Comparison of ENCODE assay signal across 8 cellular contexts in genomic region chr6:39865011-39865888, GRCh38.
A peak's percentile ranks its signal among the peaks of the same experiment; 100 is the strongest.
DNase-seq lines count a peak whose midpoint lies in the region; ATAC-seq and TF ChIP-seq lines count a peak whose summit lies in the region.

No MANE protein-coding gene starts in this region.

- no peaks in the 10 kb centered on the region for H3K4me1 ChIP-seq in GM23248 (ENCODE audit: insufficient read depth)
- no peaks in the 10 kb centered on the region for H3K4me1 ChIP-seq in PC-9 (replicated peaks; ENCODE audit: insufficient read depth)

- H3K9me2 ChIP-seq in GM23248 (ENCODE audit: insufficient read depth) (no peaks in the 10 kb centered on the region), PC-9 (ENCODE audit: insufficient read depth) (peaks cover 4% of the 10 kb centered on the region; the same call in 1 of the 2 replicates)

- H3K27ac ChIP-seq in GM23248 (no peak overlapping the region), PC-9 (no peak overlapping the region)

- intact Hi-C loops in PC-9 (cut with micrococcal nuclease; ENCODE audit: unreplicated experiment) (no loop called here), cardiac septum (cut with DNase I) (loop anchor here (2.0 kb wide), 1 partner anchor 28 kb away; no protein-coding TSS in a partner anchor)

- H3K36me3 ChIP-seq in GM23248 (ENCODE audit: low read depth) (no peaks in the 10 kb centered on the region), PC-9 (ENCODE audit: low read depth) (no peaks in the 10 kb centered on the region)

- H3F3A ChIP-seq in GM23248 (ENCODE audit: insufficient read depth), result no peaks in the 10 kb centered on the region
- H3F3A ChIP-seq in PC-9 (ENCODE audit: insufficient read depth, low read depth), result no peaks in the 10 kb centered on the region

- H4K20me1 ChIP-seq in GM23248 (ENCODE audit: insufficient read depth) (no peaks in the 10 kb centered on the region), PC-9 (ENCODE audit: insufficient read depth) (no peaks in the 10 kb centered on the region)

- BruUV-seq in PC-9 (replicated peaks; lab: Mats Ljungman, UMichigan), result no TSS peak

- in situ Hi-C loops in GM23248 (cut with MboI), result no loop called here

- H3K9me3 ChIP-seq in GM23248 (ENCODE audit: low read depth), result no peaks in the 10 kb centered on the region
- no peaks in the 10 kb centered on the region; the same call in 1 of the 2 replicates for H3K9me3 ChIP-seq in PC-9 (ENCODE audit: insufficient read depth, low read depth)

- H3K4me2 ChIP-seq in GM23248 (ENCODE audit: unreplicated experiment) (no peak overlapping the region), PC-9 (no peak overlapping the region)

- TF ChIP-seq CTCF in AG10803 (conservative IDR thresholded peaks at IDR 0.05; ENCODE audit: low read length), result peak; percentile 80
- TF ChIP-seq CTCF in PC-9 (conservative IDR thresholded peaks at IDR 0.05), result peak; percentile 80

- H2AFZ ChIP-seq in GM23248, result no peak overlapping the region
- no peak overlapping the region for H2AFZ ChIP-seq in PC-9

- POLR2A ChIA-PET in PC-9 (lab: Charles Lee; ENCODE audit: unreplicated experiment), result no interaction called here

- H3K4me3 ChIP-seq in AG10803 (ENCODE audit: low read length) (no peak overlapping the region), GM23248 (no peak overlapping the region), PC-9 (no peak overlapping the region)

- WGBS in GM23248 (ENCODE audit: low coverage in 1 of 2, low lambda C conversion rate in 2 of 2, missing lambda C conversion rate in 2 of 2), 2 experiments, result 52 to 53% methylated on average over 15 of the region's 15 CpGs

- CTCF ChIA-PET in PC-9 (lab: Charles Lee), result no interaction called here

- ATAC-seq in GM18498 (IDR thresholded peaks at IDR 0.05; ENCODE audit: unreplicated experiment), result no peak
- no peak for ATAC-seq in HG02763 (IDR thresholded peaks at IDR 0.05; ENCODE audit: unreplicated experiment)

- H3K27me3 ChIP-seq in GM23248 (replicated peaks; ENCODE audit: insufficient read depth) (no peaks in the 10 kb centered on the region), PC-9 (ENCODE audit: insufficient read depth, low read depth) (peaks cover 15% of the 10 kb centered on the region; the same call in 1 of the 2 replicates)

- H3K79me2 ChIP-seq in GM23248 (ENCODE audit: insufficient read depth) (no peaks in the 10 kb centered on the region), PC-9 (ENCODE audit: low read depth) (no peaks in the 10 kb centered on the region)

- H3K9ac ChIP-seq in GM23248, result no peak overlapping the region

- peak; percentile 48 for DNase-seq in AG10803 (ENCODE audit: low read depth)
- DNase-seq in GM23248, result peak; percentile 68
- peak; percentile 9 to 11 for DNase-seq in PC-9
- peak; percentile 41 for DNase-seq in activated naive CD4-positive, alpha-beta T cell treated with Interleukin-2 at 50 U/mL for 16 hours
- peak; percentile 85 for DNase-seq in cardiac septum (ENCODE audit: low spot score)
- peak; percentile 29 for DNase-seq in pulmonary artery endothelial cell (ENCODE audit: low read depth, low spot score)

Comparison
In these comparisons a context has a peak if more than half of its experiments do, and no peak if none do; other contexts are left out.
1. DNase-seq: peak in every context shown above with its lines; median percentile 85 in cardiac septum; 68 in GM23248; 48 in AG10803; 41 in activated naive CD4-positive, alpha-beta T cell treated with Interleukin-2 at 50 U/mL for 16 hours; 29 in pulmonary artery endothelial cell; 10 in PC-9.